ENCODE assay signal across 1 cellular context in the genomic region with DNA sequence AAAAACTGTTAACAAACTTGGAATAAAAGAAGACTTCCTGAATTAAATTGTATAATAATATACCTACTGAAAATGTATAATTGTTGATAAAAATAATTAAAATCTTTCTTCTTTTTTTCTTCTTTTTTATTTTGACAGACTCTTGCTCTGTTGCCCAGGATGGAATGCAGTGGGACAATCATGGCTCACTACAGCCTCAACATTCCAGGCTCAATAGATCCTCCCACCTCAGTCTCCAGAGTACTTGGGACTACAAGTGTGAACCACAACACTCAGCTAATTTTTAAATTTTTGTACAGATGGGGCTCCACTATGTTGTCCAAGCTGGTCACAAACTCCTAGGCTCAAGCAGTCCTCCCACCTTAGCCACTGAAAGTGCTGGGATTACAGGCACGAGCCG.
TF ChIP-seq lines count a peak whose summit lies in the region.

No MANE protein-coding gene starts in this region.

TF ChIP-seq in endothelial cell of umbilical vein, 7 proteins besides CTCF, POLR2A, EP300 and RAD21:
- TF ChIP-seq GATA2 (IDR thresholded peaks at IDR 0.05; ENCODE audit: insufficient read depth, insufficient read length, low read depth, low read length) (no peak), MYC (IDR thresholded peaks at IDR 0.05; ENCODE audit: low read depth, low read length) (no peak), MAX (IDR thresholded peaks at IDR 0.05; ENCODE audit: insufficient read depth, insufficient read length) (no peak), EZH2 (IDR thresholded peaks at IDR 0.05; ENCODE audit: borderline replicate concordance, low read depth, low read length, severe bottlenecking) (no peak), POLR2AphosphoS5 (IDR thresholded peaks at IDR 0.05; ENCODE audit: insufficient read depth, low read depth, low read length) (no peak), FOS (IDR thresholded peaks at IDR 0.05; ENCODE audit: borderline replicate concordance, insufficient read depth, low read length) (no peak), JUN (IDR thresholded peaks at IDR 0.05; ENCODE audit: borderline replicate concordance, insufficient read depth, insufficient read length, low read depth) (no peak)
